In the genomic region with DNA sequence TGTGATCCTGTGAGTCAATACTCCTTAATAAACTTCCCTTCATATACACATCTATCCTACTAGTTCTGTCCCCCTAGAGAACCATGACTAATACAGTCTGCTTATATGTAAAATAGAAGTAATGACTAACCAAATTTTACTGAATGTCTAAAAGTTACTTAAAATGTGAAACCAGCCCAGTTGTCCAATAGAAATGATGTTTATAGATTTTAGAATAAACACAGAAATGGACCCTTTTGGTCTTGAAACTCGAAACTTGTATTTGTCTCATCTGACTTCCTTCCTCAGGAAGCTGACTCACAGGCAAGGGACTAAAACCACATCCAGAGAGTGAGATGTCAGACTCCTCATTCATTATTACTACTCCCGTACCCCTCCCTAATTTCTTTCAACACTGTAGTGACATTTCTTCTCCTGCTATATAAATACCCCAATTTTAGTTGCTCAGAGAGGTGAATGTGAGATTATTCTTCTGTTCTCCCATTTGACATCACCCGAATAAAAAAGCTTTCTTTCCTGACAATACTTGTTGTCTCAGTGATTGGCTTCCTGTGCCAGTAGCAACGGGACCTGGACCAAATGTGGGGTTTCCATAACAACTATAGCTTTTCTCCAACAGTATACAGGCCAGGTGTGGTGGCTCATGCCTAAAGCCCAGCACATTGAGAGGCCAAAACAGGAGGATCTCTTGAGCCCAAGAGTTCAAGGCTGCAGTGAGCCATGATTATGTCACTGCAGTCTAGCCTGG, we compare ENCODE assay signal across 12 cellular contexts.
DNase-seq lines count a peak whose midpoint lies in the region; ATAC-seq and TF ChIP-seq lines count a peak whose summit lies in the region.
"Had no signal": no experiment of that assay in that cellular context is flagged by ENCODE, and none has a peak within 500 bp of the region (broad histone marks: within the 10 kb centered on the region; RNA-seq: fewer than 3 reads in every experiment).

No MANE protein-coding gene starts in this region.

- no peaks in the 10 kb centered on the region for H3K27me3 ChIP-seq in DND-41 (ENCODE audit: insufficient read depth, low read length, poor library complexity)
- no peaks in the 10 kb centered on the region for H3K27me3 ChIP-seq in suprapubic skin

- H3K4me2 ChIP-seq in DND-41 (ENCODE audit: insufficient read depth, low read length), result 0 out of 2 replicates have a peak overlapping the region, but pooled peaks have one; percentile 41

- H3K4me3 Mint-ChIP-seq in effector memory CD8-positive, alpha-beta T cell, result no peak overlapping the region
- H3K4me3 Mint-ChIP-seq: brain; stimulated activated naive CD8-positive, alpha-beta T cell treated with anti-CD3 and anti-CD28 coated beads, Interleukin-15, Interleukin-2, amounts not matched to agents 100 ng/mL and 50 ng/mL, for 24 hours had no signal

- no peak for TF ChIP-seq EP300 in suprapubic skin (IDR thresholded peaks at IDR 0.05)

- peak overlapping the region; percentile 8; the same call in 1 of the 2 replicates for H2AFZ ChIP-seq in DND-41 (ENCODE audit: low read depth, low read length)

- 70% methylated on average over 4 of the region's 4 CpGs for WGBS in suprapubic skin

- H3K79me2 ChIP-seq in DND-41 (ENCODE audit: insufficient read depth, low read length), result no peaks in the 10 kb centered on the region

- H3K4me1 ChIP-seq in DND-41 (ENCODE audit: insufficient read depth, low read length), result peaks cover 21% of the 10 kb centered on the region
- no peaks in the 10 kb centered on the region for H3K4me1 ChIP-seq in suprapubic skin

- no peak overlapping the region for H3K9ac ChIP-seq in DND-41 (ENCODE audit: low read depth, low read length)

- peak overlapping the region; percentile 78 for H3K27ac ChIP-seq in DND-41 (ENCODE audit: low read length)
- H3K27ac ChIP-seq in suprapubic skin, result no peak overlapping the region
- H3K27ac ChIP-seq: VCaP had no signal

- H3K9me3 Mint-ChIP-seq in effector memory CD8-positive, alpha-beta T cell, result peaks cover 14 to 48% of the 10 kb centered on the region in 2 donors

- DNase-seq in DND-41 (peak; percentile 39), LHCN-M2 (ENCODE audit: low read depth) (peak; percentile 71), suprapubic skin (ENCODE audit: low spot score in 2 of 2) (no peak), DMS 273 treated with DMSO at 0.1 percent for 48 hours (lab: John Stamatoyannopoulos, UW) (no peak)
- no peak for DNase-seq in effector memory CD8-positive, alpha-beta T cell
- no peak for DNase-seq in stimulated activated CD4-positive, alpha-beta T cell treated with anti-CD3 and anti-CD28 coated beads, Interleukin-2, amount 100 ng/mL, for 48 hours
- DNase-seq in activated CD8-positive, alpha-beta memory T cell treated with anti-CD3 and anti-CD28 coated beads, Interleukin-2, amount 50 U/mL, for 4 hours, result no peak
- DNase-seq: right cardiac atrium had no signal

- H3K27me3 Mint-ChIP-seq in effector memory CD8-positive, alpha-beta T cell, result no peaks in the 10 kb centered on the region
- H3K27me3 Mint-ChIP-seq: stimulated activated naive CD8-positive, alpha-beta T cell treated with anti-CD3 and anti-CD28 coated beads, Interleukin-15, Interleukin-2, amounts not matched to agents 100 ng/mL and 50 ng/mL, for 24 hours had no signal

- TF ChIP-seq CTCF in DND-41 (IDR thresholded peaks at IDR 0.05; ENCODE audit: borderline replicate concordance, extremely low read depth, low read length, poor library complexity, severe bottlenecking), result no peak
- TF ChIP-seq CTCF in suprapubic skin (IDR thresholded peaks at IDR 0.05), result no peak

- H3K36me3 Mint-ChIP-seq in effector memory CD8-positive, alpha-beta T cell (ENCODE audit: insufficient read depth), result no peaks in the 10 kb centered on the region

- no peaks in the 10 kb centered on the region for H4K20me1 ChIP-seq in DND-41 (ENCODE audit: insufficient read depth, low read length)

- peaks cover 12% of the 10 kb centered on the region for H3K9me3 ChIP-seq in DND-41 (ENCODE audit: insufficient read depth, low read length, severe bottlenecking)
- H3K9me3 ChIP-seq in suprapubic skin, result peaks cover 17% of the 10 kb centered on the region

- H3K27ac Mint-ChIP-seq in effector memory CD8-positive, alpha-beta T cell, result no peak overlapping the region
- H3K27ac Mint-ChIP-seq: brain; stimulated activated naive CD8-positive, alpha-beta T cell treated with anti-CD3 and anti-CD28 coated beads, Interleukin-15, Interleukin-2, amounts not matched to agents 100 ng/mL and 50 ng/mL, for 24 hours had no signal

- peaks cover 0 to 2% of the 10 kb centered on the region in 2 donors for H3K4me1 Mint-ChIP-seq in effector memory CD8-positive, alpha-beta T cell (ENCODE audit: low read depth in 2 of 2)

- H3K4me3 ChIP-seq in DND-41 (ENCODE audit: low read depth in 1 of 2, low read length in 2 of 2) (peak overlapping the region in 1 of 2 experiments; percentile 9; a peak in 1 of 4 replicates), suprapubic skin (no peak overlapping the region)

- no peaks in the 10 kb centered on the region for H3K36me3 ChIP-seq in DND-41 (ENCODE audit: insufficient read depth, low read length)
- H3K36me3 ChIP-seq in suprapubic skin, result no peaks in the 10 kb centered on the region

- no peak for TF ChIP-seq POLR2A in suprapubic skin (IDR thresholded peaks at IDR 0.05)

- ATAC-seq in DND-41 (ENCODE audit: insufficient read depth, low read depth) (peak; percentile 96), GM21723 (IDR thresholded peaks at IDR 0.05; ENCODE audit: unreplicated experiment) (peak; percentile 55)
- ATAC-seq in effector memory CD8-positive, alpha-beta T cell (replicated peaks), result peak; percentile 51
- ATAC-seq: right cardiac atrium had no signal

Comparison
In these comparisons a context has a peak if more than half of its experiments do, and no peak if none do; other contexts are left out.
1. DNase-seq: peak in DND-41 (single experiment) and LHCN-M2 (single experiment); none in effector memory CD8-positive, alpha-beta T cell (0 of 3), stimulated activated CD4-positive, alpha-beta T cell treated with anti-CD3 and anti-CD28 coated beads, Interleukin-2, amount 100 ng/mL, for 48 hours (0 of 2), activated CD8-positive, alpha-beta memory T cell treated with anti-CD3 and anti-CD28 coated beads, Interleukin-2, amount 50 U/mL, for 4 hours (single experiment), suprapubic skin (0 of 2) and DMS 273 treated with DMSO at 0.1 percent for 48 hours (single experiment).
2. Peak in every context shown above with its lines, with median percentiles within 50 percentile points of each other: ATAC-seq.